ENCODE assay signal across 15 cellular contexts in the genomic region with DNA sequence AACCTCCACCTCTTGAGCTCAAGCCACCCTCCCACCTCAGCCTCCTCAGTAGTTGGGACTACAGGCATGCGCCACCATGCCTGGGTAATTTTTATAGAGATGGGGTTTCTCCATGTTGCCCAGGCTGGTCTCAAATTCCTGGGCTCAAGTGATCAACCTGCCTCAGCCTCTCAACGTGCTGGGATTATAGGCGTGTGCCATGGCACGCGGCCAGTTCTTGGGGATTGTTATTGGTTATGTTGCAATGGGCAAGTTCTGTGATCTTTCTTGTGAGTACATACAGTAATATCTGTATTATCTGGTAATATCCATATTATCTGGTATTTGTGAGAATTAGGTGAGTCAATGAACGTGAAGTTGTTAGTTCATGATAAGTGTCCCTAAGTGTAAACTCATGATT.
DNase-seq lines count a peak whose midpoint lies in the region; ATAC-seq, FAIRE-seq and TF ChIP-seq lines count a peak whose summit lies in the region.
"Had no signal": no experiment of that assay in that cellular context is flagged by ENCODE, and none has a peak within 500 bp of the region (broad histone marks: within the 10 kb centered on the region; RNA-seq: fewer than 3 reads in every experiment).

No MANE protein-coding gene starts in this region.

- no peaks in the 10 kb centered on the region for H3K36me3 ChIP-seq in MG63
- H3K36me3 ChIP-seq in lower lobe of right lung = no peaks in the 10 kb centered on the region
- no peaks in the 10 kb centered on the region for H3K36me3 ChIP-seq in transverse colon
- H3K36me3 ChIP-seq: HAP-1 had no signal

- no peak for ATAC-seq in lower lobe of right lung
- no peak for ATAC-seq in HG03442 (IDR thresholded peaks at IDR 0.05; ENCODE audit: unreplicated experiment)
- ATAC-seq: K562 had no signal

- H3K9me3 ChIP-seq in MG63 (no peaks in the 10 kb centered on the region), lower lobe of right lung (no peaks in the 10 kb centered on the region), transverse colon (no peaks in the 10 kb centered on the region)
- H3K9me3 ChIP-seq: HAP-1 had no signal

- H3K27ac ChIP-seq in lower lobe of right lung = no peak overlapping the region
- no peak overlapping the region for H3K27ac ChIP-seq in transverse colon
- H3K27ac ChIP-seq: HL-60 had no signal

- H3K4me1 ChIP-seq in lower lobe of right lung = no peaks in the 10 kb centered on the region
- peaks cover 0 to 5% (median 3%) of the 10 kb centered on the region in 4 donors for H3K4me1 ChIP-seq in transverse colon
- H3K4me1 ChIP-seq: HAP-1 had no signal

- intact Hi-C loops in lower lobe of right lung (cut with DNase I) (no loop called here), transverse colon (cut with DNase I; ENCODE audit: low total_unique reads) (no loop called here)

- TF ChIP-seq POLR2A in transverse colon (IDR thresholded peaks at IDR 0.05) = no peak

- 55% methylated on average over 6 of the region's 6 CpGs; no CpG with 5 or more reads in 1 of the 2 donors for WGBS in transverse colon (ENCODE audit: low coverage in 1 of 2), 2 donors

- DNase-seq in MG63 (peak; percentile 31), choroid plexus epithelial cell (ENCODE audit: low read depth) (peak; percentile 17), lower lobe of right lung (peak; percentile 43), transverse colon (peak; percentile 74), D721Med (ENCODE audit: insufficient read length, low spot score) (no peak), midbrain (lab: John Stamatoyannopoulos, UW) (no peak)
- DNase-seq: NCI-H1436, NCI-H2081 treated with DMSO at 0.1 percent for 48 hours, NCI-H2227 treated with DMSO at 0.1 percent for 48 hours, SIG-M5 had no signal

- TF ChIP-seq CTCF in choroid plexus epithelial cell (conservative IDR thresholded peaks at IDR 0.05; ENCODE audit: low read depth, low read length) (no peak), lower lobe of right lung (IDR thresholded peaks at IDR 0.05) (no peak), transverse colon (IDR thresholded peaks at IDR 0.05) (no peak), D721Med (IDR thresholded peaks at IDR 0.05; ENCODE audit: insufficient read depth, missing control alignments) (no peak)

- H3K27me3 ChIP-seq in MG63 (no peaks in the 10 kb centered on the region), lower lobe of right lung (ENCODE audit: low read depth) (no peaks in the 10 kb centered on the region), transverse colon (no peaks in the 10 kb centered on the region)

- no peak for TF ChIP-seq EP300 in transverse colon (IDR thresholded peaks at IDR 0.05; ENCODE audit: low read depth)

- in situ Hi-C loops in transverse colon (cut with MboI; ENCODE audit: low pct_ligation_motif_present in 1 of 4, low pct_unique_long_range_greater_than_20kb in 1 of 4, low sequenced_read_pairs in 3 of 4) = no loop called here

- FAIRE-seq in D721Med (lab: Jason Lieb, UNC) = no peak
- FAIRE-seq: K562, RCC 7860 had no signal

- H3K4me3 ChIP-seq in MG63 (no peak overlapping the region), choroid plexus epithelial cell (ENCODE audit: low read depth, low read length) (no peak overlapping the region), lower lobe of right lung (no peak overlapping the region), transverse colon (no peak overlapping the region)
- H3K4me3 ChIP-seq: HAP-1, K562 had no signal

Comparison
In these comparisons a context has a peak if more than half of its experiments do, and no peak if none do; other contexts are left out.
1. DNase-seq: peak in MG63 (single experiment), choroid plexus epithelial cell (single experiment), lower lobe of right lung (single experiment) and transverse colon (single experiment); none in D721Med (single experiment) and midbrain (single experiment).